ENCODE assay signal across 1 cellular context in the genomic region with DNA sequence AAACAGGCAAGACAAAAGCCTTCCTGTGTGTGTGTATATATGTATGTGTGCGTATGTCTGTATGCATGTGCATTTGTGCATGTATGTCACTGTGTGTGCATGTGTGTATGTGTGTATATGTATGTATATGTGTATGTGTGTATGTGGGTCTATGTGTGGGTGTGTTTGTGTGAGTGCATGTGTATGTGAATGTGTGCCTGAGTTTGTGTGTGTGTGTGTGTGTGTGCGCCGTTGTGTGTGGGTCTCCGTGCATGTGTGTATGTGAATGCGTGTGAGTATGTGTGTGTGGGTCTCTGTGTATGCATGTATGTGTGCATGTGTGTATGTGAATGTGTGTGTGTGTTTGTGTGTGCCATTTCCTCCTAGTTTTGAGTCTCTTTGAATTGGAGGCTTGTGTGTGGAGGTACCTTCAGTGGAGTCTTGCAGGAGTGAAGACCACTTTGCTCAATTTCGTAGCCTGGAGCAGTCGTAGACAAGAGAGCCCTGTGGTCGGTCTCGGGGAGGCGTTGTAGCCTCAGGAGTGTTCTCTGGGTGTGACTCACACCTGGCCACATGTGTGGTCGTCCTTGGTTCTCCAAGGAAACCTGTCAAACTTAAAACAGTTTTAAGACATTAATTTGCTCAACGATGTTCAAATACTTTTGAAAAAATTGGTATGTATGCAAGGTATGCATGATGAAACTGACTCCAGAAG.
TF ChIP-seq lines count a peak whose summit lies in the region.

No MANE protein-coding gene starts in this region.

TF ChIP-seq in HepG2, 621 proteins besides CTCF, POLR2A, EP300 and RAD21 (continued from another document):
- TF ChIP-seq, protein P1, sequence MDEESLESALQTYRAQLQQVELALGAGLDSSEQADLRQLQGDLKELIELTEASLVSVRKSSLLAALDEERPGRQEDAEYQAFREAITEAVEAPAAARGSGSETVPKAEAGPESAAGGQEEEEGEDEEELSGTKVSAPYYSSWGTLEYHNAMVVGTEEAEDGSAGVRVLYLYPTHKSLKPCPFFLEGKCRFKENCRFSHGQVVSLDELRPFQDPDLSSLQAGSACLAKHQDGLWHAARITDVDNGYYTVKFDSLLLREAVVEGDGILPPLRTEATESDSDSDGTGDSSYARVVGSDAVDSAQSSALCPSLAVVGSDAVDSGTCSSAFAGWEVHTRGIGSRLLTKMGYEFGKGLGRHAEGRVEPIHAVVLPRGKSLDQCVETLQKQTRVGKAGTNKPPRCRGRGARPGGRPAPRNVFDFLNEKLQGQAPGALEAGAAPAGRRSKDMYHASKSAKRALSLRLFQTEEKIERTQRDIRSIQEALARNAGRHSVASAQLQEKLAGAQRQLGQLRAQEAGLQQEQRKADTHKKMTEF (CRISPR knock-in tag; IDR thresholded peaks at IDR 0.05), result no peak
- TF ChIP-seq, protein P2, sequence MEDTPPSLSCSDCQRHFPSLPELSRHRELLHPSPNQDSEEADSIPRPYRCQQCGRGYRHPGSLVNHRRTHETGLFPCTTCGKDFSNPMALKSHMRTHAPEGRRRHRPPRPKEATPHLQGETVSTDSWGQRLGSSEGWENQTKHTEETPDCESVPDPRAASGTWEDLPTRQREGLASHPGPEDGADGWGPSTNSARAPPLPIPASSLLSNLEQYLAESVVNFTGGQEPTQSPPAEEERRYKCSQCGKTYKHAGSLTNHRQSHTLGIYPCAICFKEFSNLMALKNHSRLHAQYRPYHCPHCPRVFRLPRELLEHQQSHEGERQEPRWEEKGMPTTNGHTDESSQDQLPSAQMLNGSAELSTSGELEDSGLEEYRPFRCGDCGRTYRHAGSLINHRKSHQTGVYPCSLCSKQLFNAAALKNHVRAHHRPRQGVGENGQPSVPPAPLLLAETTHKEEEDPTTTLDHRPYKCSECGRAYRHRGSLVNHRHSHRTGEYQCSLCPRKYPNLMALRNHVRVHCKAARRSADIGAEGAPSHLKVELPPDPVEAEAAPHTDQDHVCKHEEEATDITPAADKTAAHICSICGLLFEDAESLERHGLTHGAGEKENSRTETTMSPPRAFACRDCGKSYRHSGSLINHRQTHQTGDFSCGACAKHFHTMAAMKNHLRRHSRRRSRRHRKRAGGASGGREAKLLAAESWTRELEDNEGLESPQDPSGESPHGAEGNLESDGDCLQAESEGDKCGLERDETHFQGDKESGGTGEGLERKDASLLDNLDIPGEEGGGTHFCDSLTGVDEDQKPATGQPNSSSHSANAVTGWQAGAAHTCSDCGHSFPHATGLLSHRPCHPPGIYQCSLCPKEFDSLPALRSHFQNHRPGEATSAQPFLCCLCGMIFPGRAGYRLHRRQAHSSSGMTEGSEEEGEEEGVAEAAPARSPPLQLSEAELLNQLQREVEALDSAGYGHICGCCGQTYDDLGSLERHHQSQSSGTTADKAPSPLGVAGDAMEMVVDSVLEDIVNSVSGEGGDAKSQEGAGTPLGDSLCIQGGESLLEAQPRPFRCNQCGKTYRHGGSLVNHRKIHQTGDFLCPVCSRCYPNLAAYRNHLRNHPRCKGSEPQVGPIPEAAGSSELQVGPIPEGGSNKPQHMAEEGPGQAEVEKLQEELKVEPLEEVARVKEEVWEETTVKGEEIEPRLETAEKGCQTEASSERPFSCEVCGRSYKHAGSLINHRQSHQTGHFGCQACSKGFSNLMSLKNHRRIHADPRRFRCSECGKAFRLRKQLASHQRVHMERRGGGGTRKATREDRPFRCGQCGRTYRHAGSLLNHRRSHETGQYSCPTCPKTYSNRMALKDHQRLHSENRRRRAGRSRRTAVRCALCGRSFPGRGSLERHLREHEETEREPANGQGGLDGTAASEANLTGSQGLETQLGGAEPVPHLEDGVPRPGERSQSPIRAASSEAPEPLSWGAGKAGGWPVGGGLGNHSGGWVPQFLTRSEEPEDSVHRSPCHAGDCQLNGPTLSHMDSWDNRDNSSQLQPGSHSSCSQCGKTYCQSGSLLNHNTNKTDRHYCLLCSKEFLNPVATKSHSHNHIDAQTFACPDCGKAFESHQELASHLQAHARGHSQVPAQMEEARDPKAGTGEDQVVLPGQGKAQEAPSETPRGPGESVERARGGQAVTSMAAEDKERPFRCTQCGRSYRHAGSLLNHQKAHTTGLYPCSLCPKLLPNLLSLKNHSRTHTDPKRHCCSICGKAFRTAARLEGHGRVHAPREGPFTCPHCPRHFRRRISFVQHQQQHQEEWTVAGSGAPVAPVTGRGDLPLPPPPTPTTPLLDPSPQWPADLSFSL (CRISPR knock-in tag; IDR thresholded peaks at IDR 0.05), result peak; percentile 52; the same call in 1 of the 2 replicates
